13 cellular contexts compared by ENCODE assay signal in genomic region chr7:81190997-81191747, GRCh38.
DNase-seq lines count a peak whose midpoint lies in the region; TF ChIP-seq lines count a peak whose summit lies in the region.
"Had no signal": no experiment of that assay in that cellular context is flagged by ENCODE, and none has a peak within 500 bp of the region (broad histone marks: within the 10 kb centered on the region; RNA-seq: fewer than 3 reads in every experiment).

No MANE protein-coding gene starts in this region.

- H3K9me3 ChIP-seq in spleen (no peaks in the 10 kb centered on the region), colonic mucosa (no peaks in the 10 kb centered on the region)

- H3K4me1 ChIP-seq in spleen (no peaks in the 10 kb centered on the region), colonic mucosa (no peaks in the 10 kb centered on the region)

- no peak for TF ChIP-seq POLR2A in spleen (IDR thresholded peaks at IDR 0.05)

- peak; percentile 44 for DNase-seq in AG20443 (ENCODE audit: low spot score)
- DNase-seq in NCI-H460 (ENCODE audit: extremely low read depth, low read depth) = peak; percentile 53
- peak; percentile 35 for DNase-seq in dedifferentiated amniotic fluid mesenchymal stem cell (ENCODE audit: extremely low spot score)
- peak; percentile 83 for DNase-seq in kidney tubule cell (ENCODE audit: low spot score)
- no peak for DNase-seq in spleen
- no peak for DNase-seq in colonic mucosa
- DNase-seq in NCI-H1105 (lab: John Stamatoyannopoulos, UW) = no peak
- DNase-seq in NCI-H1048 (lab: John Stamatoyannopoulos, UW) = no peak
- DNase-seq: activated CD4-positive, alpha-beta T cell treated with anti-CD3 and anti-CD28 coated beads, Interleukin-2, amount 50 U/mL, for 48 hours; amniotic stem cell; naive B cell; NCI-H345; stimulated activated naive CD4-positive, alpha-beta T cell treated with Interleukin-2 at 50 U/mL for 16 hours had no signal

- no peak overlapping the region for H3K9ac ChIP-seq in colonic mucosa (ENCODE audit: low read depth in 2 of 2, low read length in 2 of 2)

- H3K27me3 ChIP-seq in spleen (replicated peaks in 1 of 7) (no peaks in the 10 kb centered on the region), colonic mucosa (no peaks in the 10 kb centered on the region)

- H3K27ac ChIP-seq in spleen = no peak overlapping the region
- no peak overlapping the region for H3K27ac ChIP-seq in colonic mucosa

- intact Hi-C loops in spleen (cut with DNase I; ENCODE audit: low total_unique reads) (no loop called here), colonic mucosa (cut with DNase I) (no loop called here)

- H3K4me3 ChIP-seq in spleen (no peak overlapping the region), colonic mucosa (no peak overlapping the region)

- 65 to 94% (median 82%) methylated on average over 3 of the region's 3 CpGs for WGBS in spleen, 5 donors

- H3K36me3 ChIP-seq in spleen = no peaks in the 10 kb centered on the region
- H3K36me3 ChIP-seq in colonic mucosa = no peaks in the 10 kb centered on the region

- TF ChIP-seq CTCF in spleen (IDR thresholded peaks at IDR 0.05 in 8 of 11, conservative IDR thresholded peaks at IDR 0.05 in 3 of 11) = no peak
- TF ChIP-seq CTCF in colonic mucosa (IDR thresholded peaks at IDR 0.05) = no peak

Comparison
In these comparisons a context has a peak if more than half of its experiments do, and no peak if none do; other contexts are left out.
1. DNase-seq: peak in AG20443 (single experiment), NCI-H460 (single experiment), dedifferentiated amniotic fluid mesenchymal stem cell (single experiment) and kidney tubule cell (single experiment); none in spleen (single experiment), colonic mucosa (single experiment), NCI-H1105 (single experiment) and NCI-H1048 (single experiment).